In genomic region chr2:112481050-112481527, GRCh38 we compare ENCODE assay signal across 1 cellular context.
A peak's percentile ranks its signal among the peaks of the same experiment; 100 is the strongest.
TF ChIP-seq lines count a peak whose summit lies in the region.

No MANE protein-coding gene starts in this region.

TF ChIP-seq in GM12878, 131 proteins besides CTCF, POLR2A, EP300 and RAD21 (continued from another document):
- TF ChIP-seq SKIL (IDR thresholded peaks at IDR 0.05; ENCODE audit: low read depth, poor library complexity, severe bottlenecking): peak; percentile 41
- no peak for TF ChIP-seq ATF2 (IDR thresholded peaks at IDR 0.05; ENCODE audit: low read length)
- peak; percentile 60 for TF ChIP-seq IKZF1 (conservative IDR thresholded peaks at IDR 0.05)
- TF ChIP-seq NFYA (IDR thresholded peaks at IDR 0.05; ENCODE audit: borderline replicate concordance, low read depth, low read length): no peak
- TF ChIP-seq MEF2A (IDR thresholded peaks at IDR 0.05; ENCODE audit: insufficient read depth, low read depth, low read length): no peak
- TF ChIP-seq YY1 (IDR thresholded peaks at IDR 0.05; ENCODE audit: low read depth, low read length): peak; percentile 72
- no peak for TF ChIP-seq HDGF (IDR thresholded peaks at IDR 0.05)
- no peak for TF ChIP-seq MEF2B (IDR thresholded peaks at IDR 0.05; ENCODE audit: partially characterized antibody, poor library complexity, severe bottlenecking)
- TF ChIP-seq EED (IDR thresholded peaks at IDR 0.05; ENCODE audit: low read depth): peak; percentile 44; the same call in 1 of the 2 replicates
- 0 out of 4 replicates have a peak, but pooled peaks of 1 of the 2 experiments have one; percentile 12 for TF ChIP-seq ETV6 (conservative IDR thresholded peaks at IDR 0.05 in 1 of 2, IDR thresholded peaks at IDR 0.05 in 1 of 2; ENCODE audit: borderline replicate concordance in 1 of 2, low read depth in 1 of 2)
- TF ChIP-seq SMARCA5 (IDR thresholded peaks at IDR 0.05): peak; percentile 90
- peak; percentile 46 to 49; a peak in 3 of 4 replicates for TF ChIP-seq IKZF2 (IDR thresholded peaks at IDR 0.05)
- peak; percentile 28; the same call in 1 of the 2 replicates for TF ChIP-seq RB1 (IDR thresholded peaks at IDR 0.05; ENCODE audit: borderline replicate concordance)
- no peak for TF ChIP-seq MLLT1 (IDR thresholded peaks at IDR 0.05)
- TF ChIP-seq RUNX3 (IDR thresholded peaks at IDR 0.05; ENCODE audit: low read length): peak; percentile 43; the same call in 1 of the 2 replicates
